Comparison of ENCODE assay signal across 8 cellular contexts in the genomic region with DNA sequence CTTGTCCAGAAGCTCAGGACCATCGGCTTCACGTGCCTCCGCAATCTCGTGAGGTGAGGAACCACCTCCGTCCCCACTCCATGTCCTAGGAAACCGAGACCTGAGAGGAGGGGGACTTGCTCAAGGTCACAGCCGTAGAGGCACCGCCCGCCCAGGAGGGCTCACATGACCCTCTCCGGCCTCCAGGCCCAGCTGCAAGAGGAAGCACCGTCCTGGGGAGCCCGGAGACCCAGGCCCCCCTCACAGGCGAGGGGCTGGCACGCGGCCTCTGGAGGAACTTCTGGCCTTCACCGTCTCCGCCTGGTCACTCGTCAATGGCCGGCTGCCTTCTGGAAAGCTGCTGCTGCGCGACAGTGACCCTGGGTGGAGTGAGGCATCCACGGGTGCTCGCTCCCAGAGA. TPM values are rescaled to one million over a fixed set of nuclear protein-coding genes. Genes with fewer than 3 reads are reported as not detected.
A peak's percentile ranks its signal among the peaks of the same experiment; 100 is the strongest.
DNase-seq lines count a peak whose midpoint lies in the region; ATAC-seq and TF ChIP-seq lines count a peak whose summit lies in the region.

No MANE protein-coding gene starts in this region.

- H4K8ac ChIP-seq in mesendoderm (ENCODE audit: low read depth, low read length) = no peak overlapping the region

- no peak overlapping the region for H2AK5ac ChIP-seq in mesendoderm (ENCODE audit: low read length)

- H3K4me1 Mint-ChIP-seq in central memory CD8-positive, alpha-beta T cell = peaks cover 26% of the 10 kb centered on the region

- no peaks in the 10 kb centered on the region for H3K9me3 Mint-ChIP-seq in central memory CD8-positive, alpha-beta T cell

- H2BK5ac ChIP-seq in mesendoderm (ENCODE audit: low read length) = no peak overlapping the region

- no CpG with 5 or more reads among the region's 23 CpGs for WGBS in mesendoderm (ENCODE audit: extremely low coverage, insufficient coverage, low lambda C conversion rate)

- H3K79me2 ChIP-seq in mesendoderm (ENCODE audit: control insufficient read depth, insufficient read depth, low read length) = no peaks in the 10 kb centered on the region

- peak overlapping the region; percentile 83 for H3K4me3 Mint-ChIP-seq in central memory CD8-positive, alpha-beta T cell

- no peak for TF ChIP-seq CTCF in omental fat pad (IDR thresholded peaks at IDR 0.05)

- no peak overlapping the region for H3K4me2 ChIP-seq in mesendoderm (ENCODE audit: low read length)

- no peak overlapping the region for H2BK15ac ChIP-seq in mesendoderm (replicated peaks; ENCODE audit: low read depth)

- H3K36me3 ChIP-seq in mesendoderm (ENCODE audit: control insufficient read depth, insufficient read depth, low read length) = no peaks in the 10 kb centered on the region

- no peak overlapping the region for H2BK120ac ChIP-seq in mesendoderm (ENCODE audit: low read depth, low read length)

- H3K56ac ChIP-seq in mesendoderm (ENCODE audit: low read length) = no peak overlapping the region

- H4K5ac ChIP-seq in mesendoderm (ENCODE audit: low read length) = no peak overlapping the region

- no peaks in the 10 kb centered on the region for H3K4me1 ChIP-seq in mesendoderm (ENCODE audit: control insufficient read depth, low read depth, low read length)

- H3K9ac ChIP-seq in mesendoderm (ENCODE audit: low read length) = no peak overlapping the region

- H3K27ac Mint-ChIP-seq in central memory CD8-positive, alpha-beta T cell (ENCODE audit: low read depth) = peak overlapping the region; percentile 94

- no peak for DNase-seq in central memory CD8-positive, alpha-beta T cell (ENCODE audit: low spot score in 2 of 2)
- DNase-seq in omental fat pad (ENCODE audit: low spot score) (no peak), OCI-M2 (lab: John Stamatoyannopoulos, UW; ENCODE audit: unreplicated experiment) (no peak), mesendoderm (no peak), midbrain (lab: John Stamatoyannopoulos, UW) (no peak)

- H3K27me3 ChIP-seq in mesendoderm (ENCODE audit: insufficient read depth, low read length, poor library complexity) = no peaks in the 10 kb centered on the region

- ATAC-seq in HG03039 (IDR thresholded peaks at IDR 0.05; ENCODE audit: unreplicated experiment) = peak; percentile 4
- ATAC-seq in central memory CD8-positive, alpha-beta T cell (replicated peaks; ENCODE audit: extremely low read depth, poor library complexity, severe bottlenecking) = no peak
- ATAC-seq in omental fat pad (ENCODE audit: low FRiP score) = peak; percentile 8
- ATAC-seq in GM21515 (IDR thresholded peaks at IDR 0.05; ENCODE audit: unreplicated experiment) = no peak

- H3K36me3 Mint-ChIP-seq in central memory CD8-positive, alpha-beta T cell (ENCODE audit: insufficient read depth) = peaks cover 17% of the 10 kb centered on the region

- H3K4me3 ChIP-seq in GM08714 (ENCODE audit: low read length) = peak overlapping the region; percentile 26; the same call in 1 of the 2 replicates
- H3K4me3 ChIP-seq in mesendoderm (ENCODE audit: low read length) = no peak overlapping the region

- H3K79me1 ChIP-seq in mesendoderm (ENCODE audit: low read length) = no peaks in the 10 kb centered on the region

- H3K18ac ChIP-seq in mesendoderm (ENCODE audit: low read length) = no peak overlapping the region

- no peak overlapping the region for H3K27ac ChIP-seq in mesendoderm (ENCODE audit: low read depth, low read length)

- H3K27me3 Mint-ChIP-seq in central memory CD8-positive, alpha-beta T cell = no peaks in the 10 kb centered on the region

- no peak overlapping the region for H3K23ac ChIP-seq in mesendoderm (ENCODE audit: low read length)

- no peak overlapping the region for H3K4ac ChIP-seq in mesendoderm (ENCODE audit: low read depth, low read length)

RNA-seq across cellular contexts. Expression of a gene that starts 24.2 kb away (rescaled TPM):
- total RNA-seq in omental fat pad = 1 to 10 TPM; 1.9 to 9.9 (median 5.5) TPM
- 0.32 TPM for polyA plus RNA-seq in mesendoderm (2013, experiment 1 of 2)
- 0.28 TPM for polyA plus RNA-seq in mesendoderm (2013, experiment 2 of 2)

RNA-seq across cellular contexts. Expression of a gene that starts 37.4 kb away (rescaled TPM):
- 10 to 100 TPM in 1 of 4 donors, 1 to 10 TPM in 3; 3.8 to 14.0 (median 6.5) TPM for total RNA-seq in omental fat pad
- polyA plus RNA-seq in mesendoderm (2013, experiment 1 of 2) = 0.56 TPM
- 0.62 TPM for polyA plus RNA-seq in mesendoderm (2013, experiment 2 of 2)

Comparison
In these comparisons a context has a peak if more than half of its experiments do, and no peak if none do; other contexts are left out.
1. ATAC-seq: peak in HG03039 (single experiment) and omental fat pad (single experiment); none in central memory CD8-positive, alpha-beta T cell (single experiment) and GM21515 (single experiment).